8 cellular contexts compared by ENCODE assay signal in the genomic region with DNA sequence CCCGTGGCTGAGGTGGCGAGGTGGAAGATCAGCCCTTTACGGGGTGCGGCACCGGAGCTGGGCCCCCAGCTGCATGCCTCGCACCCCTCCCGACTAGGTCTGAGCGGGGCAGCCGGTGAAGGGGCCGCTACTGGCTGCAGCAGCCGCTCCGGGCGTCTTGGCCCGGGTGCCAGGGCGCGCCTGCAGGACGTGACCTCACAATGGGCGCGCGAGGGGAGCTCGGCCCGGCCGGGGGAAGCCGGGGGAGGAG. TPM values are rescaled to one million over a fixed set of nuclear protein-coding genes. Genes with fewer than 3 reads are reported as not detected.
DNase-seq lines count a peak whose midpoint lies in the region; ATAC-seq and TF ChIP-seq lines count a peak whose summit lies in the region.

No MANE protein-coding gene starts in this region.

- TF ChIP-seq CTCF in MM.1S (IDR thresholded peaks at IDR 0.05; ENCODE audit: low read length) (no peak), coronary artery (IDR thresholded peaks at IDR 0.05) (no peak)

- peak overlapping the region; percentile 90 to 98 (median 92) for H3K4me3 Mint-ChIP-seq in naive thymus-derived CD4-positive, alpha-beta T cell

- peaks cover 0 to 13% (median 5%) of the 10 kb centered on the region in 5 donors for H3K36me3 Mint-ChIP-seq in naive thymus-derived CD4-positive, alpha-beta T cell

- peak; percentile 30 for ATAC-seq in naive thymus-derived CD4-positive, alpha-beta T cell
- no peak for ATAC-seq in HG02870 (IDR thresholded peaks at IDR 0.05; ENCODE audit: unreplicated experiment)

- H3K36me3 ChIP-seq in MM.1S (replicated peaks; ENCODE audit: insufficient read depth, low read length), result no peaks in the 10 kb centered on the region
- H3K36me3 ChIP-seq in naive thymus-derived CD4-positive, alpha-beta T cell (ENCODE audit: control insufficient read depth in 2 of 3, insufficient read depth in 3 of 3, low read length in 3 of 3), result peaks cover 8 to 45% (median 11%) of the 10 kb centered on the region in 3 experiments

- H3K9me3 ChIP-seq in MM.1S (replicated peaks; ENCODE audit: insufficient read depth, low read length), result no peaks in the 10 kb centered on the region
- no peaks in the 10 kb centered on the region for H3K9me3 ChIP-seq in naive thymus-derived CD4-positive, alpha-beta T cell (ENCODE audit: control insufficient read depth in 2 of 3, low read length in 3 of 3)

- no peaks in the 10 kb centered on the region for H3K9me2 ChIP-seq in MM.1S (replicated peaks; ENCODE audit: insufficient read depth, low read length)

- peaks cover 0 to 1% (median 0%) of the 10 kb centered on the region in 11 donors for H3K9me3 Mint-ChIP-seq in naive thymus-derived CD4-positive, alpha-beta T cell

- peaks cover 77% of the 10 kb centered on the region for H3K79me2 ChIP-seq in MM.1S (ENCODE audit: low read length)

- CTCF ChIA-PET in naive thymus-derived CD4-positive, alpha-beta T cell (lab: Charles Lee), result interaction anchor here (0.9 to 1.4 kb wide), 2 partner anchors 9 to 67 kb away, joined by 3 to 4 read pairs; partner anchors contain the start of gene KLC1

- H2AFZ ChIP-seq in MM.1S (ENCODE audit: low read length), result peak overlapping the region; percentile 45

- peak overlapping the region; percentile 87 to 96 (median 90) for H3K27ac Mint-ChIP-seq in naive thymus-derived CD4-positive, alpha-beta T cell

- peak overlapping the region; percentile 53; the same call in 1 of the 2 replicates for H3K4me2 ChIP-seq in MM.1S (ENCODE audit: low read depth, low read length)

- H3K4me1 ChIP-seq in MM.1S (ENCODE audit: low read length), result no peaks in the 10 kb centered on the region
- H3K4me1 ChIP-seq in naive thymus-derived CD4-positive, alpha-beta T cell (ENCODE audit: control insufficient read depth in 2 of 2, insufficient read depth in 2 of 2, low read length in 2 of 2), result peaks cover 32 to 38% of the 10 kb centered on the region in 2 donors

- DNase-seq in stimulated activated CD4-positive, alpha-beta T cell treated with anti-CD3 and anti-CD28 coated beads, Interleukin-12 subunit alpha, Interleukin-12 subunit beta, amount 100 ng/mL, for 4 hours, result peak; percentile 33
- DNase-seq in stimulated activated CD4-positive, alpha-beta T cell treated with anti-CD3 and anti-CD28 coated beads, Interleukin-2, amount 100 ng/mL, for 24 hours, result no peak
- no peak for DNase-seq in MM.1S
- peak; percentile 82 for DNase-seq in coronary artery (ENCODE audit: low spot score)
- no peak for DNase-seq in naive thymus-derived CD4-positive, alpha-beta T cell
- no peak for DNase-seq in amygdala (lab: John Stamatoyannopoulos, UW)
- DNase-seq in activated CD4-positive, alpha-beta T cell treated with anti-CD3 and anti-CD28 coated beads for 48 hours, result no peak

- intact Hi-C loops in naive thymus-derived CD4-positive, alpha-beta T cell (cut with micrococcal nuclease), result loop anchor here (1.0 to 5.0 kb wide), 9 partner anchors 33 to 360 kb away; partner anchors contain the start of genes KLC1 (in 2 of the 2), MARK3 (in 2 of the 2), TRMT61A (in 2 of the 2) and XRCC3 (in 2 of the 2)

- peak overlapping the region; percentile 66; the same call in 1 of the 2 replicates for H3K27ac ChIP-seq in MM.1S (ENCODE audit: low read length)
- H3K27ac ChIP-seq in coronary artery, result peak overlapping the region; percentile 89 to 99
- peak overlapping the region; percentile 87 for H3K27ac ChIP-seq in naive thymus-derived CD4-positive, alpha-beta T cell (ENCODE audit: low read depth, low read length)

- no peaks in the 10 kb centered on the region for H3K27me3 Mint-ChIP-seq in naive thymus-derived CD4-positive, alpha-beta T cell

- H3F3A ChIP-seq in MM.1S (ENCODE audit: insufficient read depth, low read length), result no peaks in the 10 kb centered on the region

- peak overlapping the region; percentile 75 for H3K9ac ChIP-seq in MM.1S (ENCODE audit: low read length)

- POLR2A ChIA-PET in naive thymus-derived CD4-positive, alpha-beta T cell (lab: Charles Lee), result interaction anchor here (0.6 to 1.1 kb wide), 9 partner anchors 9 to 228 kb away, joined by 3 to 6 read pairs (median 3); partner anchors contain the start of genes CKB, EIF5 and KLC1

- H3K27me3 ChIP-seq in MM.1S (replicated peaks; ENCODE audit: insufficient read depth, low read length), result no peaks in the 10 kb centered on the region
- H3K27me3 ChIP-seq in naive thymus-derived CD4-positive, alpha-beta T cell (ENCODE audit: control insufficient read depth in 2 of 2, insufficient read depth in 2 of 2, low read length in 2 of 2), result no peaks in the 10 kb centered on the region

- peaks cover 47 to 78% (median 64%) of the 10 kb centered on the region in 7 donors for H3K4me1 Mint-ChIP-seq in naive thymus-derived CD4-positive, alpha-beta T cell

- 0 out of 2 replicates have a peak, but pooled peaks cover 3% of the 10 kb centered on the region for H4K20me1 ChIP-seq in MM.1S (ENCODE audit: insufficient read depth, low read length)

- peak overlapping the region; percentile 89 for H3K4me3 ChIP-seq in MM.1S (ENCODE audit: low read length)
- H3K4me3 ChIP-seq in coronary artery, result peak overlapping the region; percentile 100
- H3K4me3 ChIP-seq in naive thymus-derived CD4-positive, alpha-beta T cell (ENCODE audit: low read length), result peak overlapping the region; percentile 91

RNA-seq across cellular contexts. Expression of gene BAG5, which starts 0.4 kb away (rescaled TPM):
- 10 to 100 TPM; 29.9 to 38.9 (median 36.4) TPM for total RNA-seq in naive thymus-derived CD4-positive, alpha-beta T cell
- polyA plus RNA-seq in naive thymus-derived CD4-positive, alpha-beta T cell, result 10 to 100 TPM; 46.2 to 51.7 TPM

RNA-seq across cellular contexts. Expression of gene COA8, which starts 0.7 kb away (rescaled TPM):
- total RNA-seq in naive thymus-derived CD4-positive, alpha-beta T cell, result 10 to 100 TPM; 13.6 to 26.3 (median 24.1) TPM
- 10 to 100 TPM; 36.7 to 51.3 TPM for polyA plus RNA-seq in naive thymus-derived CD4-positive, alpha-beta T cell

RNA-seq across cellular contexts. Expression of gene TRMT61A, which starts 33.1 kb away (rescaled TPM):
- total RNA-seq in naive thymus-derived CD4-positive, alpha-beta T cell, result 10 to 100 TPM in 4 of 5 experiments, 1 to 10 TPM in 1; 9.8 to 15.1 (median 14.1) TPM
- polyA plus RNA-seq in naive thymus-derived CD4-positive, alpha-beta T cell, result 10 to 100 TPM in 1 of 2 donors, 1 to 10 TPM in 1; 6.3 to 12.2 TPM

RNA-seq across cellular contexts. Expression of gene CKB, which starts 39.4 kb away (rescaled TPM):
- 10 to 100 TPM in 1 of 5 experiments, 1 to 10 TPM in 4; 1.4 to 19.8 (median 2.5) TPM for total RNA-seq in naive thymus-derived CD4-positive, alpha-beta T cell
- polyA plus RNA-seq in naive thymus-derived CD4-positive, alpha-beta T cell, result under 1 TPM in 1 of 2 donors, not detected in 1; 0.40 TPM

Comparison
In these comparisons a context has a peak if more than half of its experiments do, and no peak if none do; other contexts are left out.
1. DNase-seq: peak in stimulated activated CD4-positive, alpha-beta T cell treated with anti-CD3 and anti-CD28 coated beads, Interleukin-12 subunit alpha, Interleukin-12 subunit beta, amount 100 ng/mL, for 4 hours (single experiment) and coronary artery (single experiment); none in stimulated activated CD4-positive, alpha-beta T cell treated with anti-CD3 and anti-CD28 coated beads, Interleukin-2, amount 100 ng/mL, for 24 hours (0 of 2), MM.1S (single experiment), naive thymus-derived CD4-positive, alpha-beta T cell (0 of 9), amygdala (0 of 56) and activated CD4-positive, alpha-beta T cell treated with anti-CD3 and anti-CD28 coated beads for 48 hours (single experiment).
2. Peak in every context shown above with its lines, with median percentiles within 50 percentile points of each other: H3K27ac ChIP-seq and H3K4me3 ChIP-seq.